ENCODE assay signal across 2 cellular contexts in the genomic region with DNA sequence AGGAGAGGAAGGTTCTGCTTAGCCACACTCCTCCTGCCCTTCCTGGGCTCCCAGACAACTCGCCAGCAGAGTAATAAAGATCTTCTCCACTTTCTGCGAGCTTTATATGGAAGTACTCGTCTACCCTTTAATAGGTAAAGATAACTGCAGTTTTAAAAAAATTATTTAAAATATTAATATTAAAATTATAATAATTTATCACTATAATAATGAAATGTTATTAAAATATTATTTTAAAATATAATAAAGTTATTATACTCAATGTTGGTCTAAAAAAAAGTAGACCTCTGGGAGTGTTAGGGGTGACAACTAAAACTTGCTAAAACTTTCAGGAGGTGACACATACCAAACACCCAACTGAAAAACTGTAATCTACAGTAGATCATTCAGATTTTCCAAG.
TF ChIP-seq lines count a peak whose summit lies in the region.

No MANE protein-coding gene starts in this region.

TF ChIP-seq in WTC11, 78 proteins besides CTCF, POLR2A, EP300 and RAD21:
- TF ChIP-seq HMGA2 (CRISPR knock-in tag; IDR thresholded peaks at IDR 0.05) (peak; percentile 99), ZNF317 (CRISPR knock-in tag; IDR thresholded peaks at IDR 0.05; ENCODE audit: borderline replicate concordance, low read depth) (no peak), RELA (CRISPR knock-in tag; IDR thresholded peaks at IDR 0.05; ENCODE audit: borderline replicate concordance) (no peak)
- TF ChIP-seq, protein P1, sequence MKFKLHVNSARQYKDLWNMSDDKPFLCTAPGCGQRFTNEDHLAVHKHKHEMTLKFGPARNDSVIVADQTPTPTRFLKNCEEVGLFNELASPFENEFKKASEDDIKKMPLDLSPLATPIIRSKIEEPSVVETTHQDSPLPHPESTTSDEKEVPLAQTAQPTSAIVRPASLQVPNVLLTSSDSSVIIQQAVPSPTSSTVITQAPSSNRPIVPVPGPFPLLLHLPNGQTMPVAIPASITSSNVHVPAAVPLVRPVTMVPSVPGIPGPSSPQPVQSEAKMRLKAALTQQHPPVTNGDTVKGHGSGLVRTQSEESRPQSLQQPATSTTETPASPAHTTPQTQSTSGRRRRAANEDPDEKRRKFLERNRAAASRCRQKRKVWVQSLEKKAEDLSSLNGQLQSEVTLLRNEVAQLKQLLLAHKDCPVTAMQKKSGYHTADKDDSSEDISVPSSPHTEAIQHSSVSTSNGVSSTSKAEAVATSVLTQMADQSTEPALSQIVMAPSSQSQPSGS (CRISPR knock-in tag; IDR thresholded peaks at IDR 0.05; ENCODE audit: borderline replicate concordance, low read depth), result no peak
TF ChIP-seq in WTC11: peak in this region for 1.

TF ChIP-seq in H1, 55 proteins besides CTCF, POLR2A, EP300 and RAD21:
- TF ChIP-seq TAF1 (IDR thresholded peaks at IDR 0.05; ENCODE audit: low read depth, low read length), result no peak
- TF ChIP-seq PHF8 (conservative IDR thresholded peaks at IDR 0.05; ENCODE audit: low read depth, low read length), result no peak
- no peak for TF ChIP-seq BCL11A (IDR thresholded peaks at IDR 0.05; ENCODE audit: low read depth in 2 of 2, low read length in 2 of 2)
- TF ChIP-seq SIN3A (conservative IDR thresholded peaks at IDR 0.05 in 1 of 2, IDR thresholded peaks at IDR 0.05 in 1 of 2; ENCODE audit: low read depth in 1 of 2, low read length in 2 of 2), result no peak
- TF ChIP-seq CBX8 (IDR thresholded peaks at IDR 0.05; ENCODE audit: borderline replicate concordance, low read depth, low read length), result no peak
- no peak for TF ChIP-seq SAP30 (IDR thresholded peaks at IDR 0.05; ENCODE audit: insufficient read depth, insufficient replicate concordance, low read length)
- no peak for TF ChIP-seq CHD2 (IDR thresholded peaks at IDR 0.05; ENCODE audit: low read length)
- no peak for TF ChIP-seq BACH1 (IDR thresholded peaks at IDR 0.05; ENCODE audit: low read length)
- TF ChIP-seq, protein P2, sequence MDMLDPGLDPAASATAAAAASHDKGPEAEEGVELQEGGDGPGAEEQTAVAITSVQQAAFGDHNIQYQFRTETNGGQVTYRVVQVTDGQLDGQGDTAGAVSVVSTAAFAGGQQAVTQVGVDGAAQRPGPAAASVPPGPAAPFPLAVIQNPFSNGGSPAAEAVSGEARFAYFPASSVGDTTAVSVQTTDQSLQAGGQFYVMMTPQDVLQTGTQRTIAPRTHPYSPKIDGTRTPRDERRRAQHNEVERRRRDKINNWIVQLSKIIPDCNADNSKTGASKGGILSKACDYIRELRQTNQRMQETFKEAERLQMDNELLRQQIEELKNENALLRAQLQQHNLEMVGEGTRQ (IDR thresholded peaks at IDR 0.05; ENCODE audit: low read length), result no peak
- no peak for TF ChIP-seq SP2 (IDR thresholded peaks at IDR 0.05; ENCODE audit: low read length)
- no peak for TF ChIP-seq HDAC2 (IDR thresholded peaks at IDR 0.05; ENCODE audit: borderline replicate concordance in 1 of 2, low read depth in 2 of 2, low read length in 2 of 2)
- TF ChIP-seq TEAD4 (IDR thresholded peaks at IDR 0.05; ENCODE audit: low read depth, low read length), result no peak
- TF ChIP-seq CTBP2 (IDR thresholded peaks at IDR 0.05; ENCODE audit: borderline replicate concordance, insufficient read depth, insufficient read length, low read length), result no peak
- no peak for TF ChIP-seq JUND (IDR thresholded peaks at IDR 0.05; ENCODE audit: low read length)
